Comparison of ENCODE assay signal across 23 cellular contexts in the genomic region with DNA sequence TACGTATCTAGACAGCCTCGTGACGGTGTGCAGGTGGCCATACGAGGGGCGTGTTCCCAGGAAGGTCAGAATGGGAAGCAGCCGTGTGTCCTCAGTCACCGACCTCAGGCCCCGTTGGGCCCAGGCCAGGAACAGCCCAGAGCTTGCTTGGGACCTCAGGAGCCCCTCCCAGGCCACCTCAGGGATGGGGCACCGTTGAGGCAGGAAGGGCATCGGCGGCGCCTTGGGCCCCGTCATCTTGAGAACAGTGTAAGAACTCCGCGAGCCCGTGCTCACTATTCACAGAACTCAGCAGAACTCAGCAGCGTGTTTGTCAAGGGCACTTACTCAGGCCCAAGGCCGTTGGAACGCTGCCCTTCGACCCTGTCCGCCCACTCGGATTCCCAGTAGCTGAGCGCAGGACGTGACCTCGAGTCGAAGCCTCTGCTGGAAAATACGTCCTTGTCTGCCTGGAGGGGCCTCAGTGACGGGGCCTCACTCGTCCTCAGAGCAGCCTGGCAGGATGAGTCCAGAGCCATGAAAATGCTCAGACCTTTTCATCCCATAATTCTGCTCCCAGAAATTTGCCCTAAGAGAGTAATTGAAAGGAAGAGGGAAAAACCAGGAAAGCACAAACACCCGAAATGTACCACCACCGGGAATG.
A peak's percentile ranks its signal among the peaks of the same experiment; 100 is the strongest.
DNase-seq lines count a peak whose midpoint lies in the region; ATAC-seq and TF ChIP-seq lines count a peak whose summit lies in the region.
"Had no signal": no experiment of that assay in that cellular context is flagged by ENCODE, and none has a peak within 500 bp of the region (broad histone marks: within the 10 kb centered on the region; RNA-seq: fewer than 3 reads in every experiment).

No MANE protein-coding gene starts in this region.

- ATAC-seq in left cardiac atrium (no peak), heart right ventricle (no peak), GM21786 (IDR thresholded peaks at IDR 0.05; ENCODE audit: unreplicated experiment) (no peak)
- ATAC-seq: PC-3 had no signal

- no peak for TF ChIP-seq POLR2A in ovary (IDR thresholded peaks at IDR 0.05)

- no peaks in the 10 kb centered on the region for H3K4me1 ChIP-seq in heart right ventricle
- H3K4me1 ChIP-seq in ovary (ENCODE audit: insufficient read depth), result peaks cover 10% of the 10 kb centered on the region

- DNase-seq in left cardiac atrium (peak; percentile 18), heart right ventricle (no peak), left kidney (ENCODE audit: low read depth, low spot score) (peak; percentile 38), ovary (peak; percentile 78 to 89 (median 85)), HuH-7 (ENCODE audit: low spot score) (no peak), medulla oblongata (ENCODE audit: extremely low spot score) (no peak)
- DNase-seq: CD4-positive, CD25-positive, alpha-beta regulatory T cell; DMS153; DND-41; IMR-90; KG1; MG63; NCI-H1105 treated with DMSO at 0.1 percent for 48 hours; NCI-H146; NCI-H1930; NCI-H2107; NCI-H446; NCI-H524 treated with DMSO at 0.1 percent for 48 hours; NCI-H82; NK-92 treated with Interleukin-12 subunit alpha and Interleukin-12 subunit beta, amount 100 ng/mL, for 24 hours; PC-3 had no signal

- no peak for TF ChIP-seq EP300 in ovary (IDR thresholded peaks at IDR 0.05)

- H3K9me3 ChIP-seq in heart right ventricle (no peaks in the 10 kb centered on the region), ovary (no peaks in the 10 kb centered on the region)
- H3K9me3 ChIP-seq: BLaER1, MG63 had no signal

- H3K36me3 ChIP-seq in heart right ventricle, result no peaks in the 10 kb centered on the region
- H3K36me3 ChIP-seq in ovary, result no peaks in the 10 kb centered on the region
- H3K36me3 ChIP-seq: BLaER1, MG63 had no signal

- H3K4me3 ChIP-seq in heart right ventricle, result no peak overlapping the region
- no peak overlapping the region for H3K4me3 ChIP-seq in ovary
- H3K4me3 ChIP-seq: BLaER1, MG63 had no signal

- TF ChIP-seq CTCF in heart right ventricle (IDR thresholded peaks at IDR 0.05) (no peak), ovary (IDR thresholded peaks at IDR 0.05) (no peak)

- intact Hi-C loops in left cardiac atrium (cut with DNase I), result no loop called here
- intact Hi-C loops in heart right ventricle (cut with DNase I), result no loop called here
- intact Hi-C loops in ovary (cut with DNase I), result loop anchor here in 1 of 4 donors (5.0 kb wide), 1 partner anchor 51 kb away; no protein-coding TSS in a partner anchor

- WGBS in heart right ventricle, 2 donors, result 61 to 71% methylated on average over 31 of the region's 31 CpGs
- 12 to 24% (median 12%) methylated on average over 31 of the region's 31 CpGs for whole genome bisulfite sequencing in ovary, 3 donors

- H3K27me3 ChIP-seq in heart right ventricle, result peaks cover 0 to 9% (median 0%) of the 10 kb centered on the region in 7 donors
- no peaks in the 10 kb centered on the region for H3K27me3 ChIP-seq in ovary
- H3K27me3 ChIP-seq: BLaER1, MG63 had no signal

- H3K27ac ChIP-seq in heart right ventricle (no peak overlapping the region), ovary (peak overlapping the region in 1 of 2 donors; percentile 68)
- H3K27ac ChIP-seq: BLaER1 had no signal

Comparison
In these comparisons a context has a peak if more than half of its experiments do, and no peak if none do; other contexts are left out.
1. DNase-seq: peak in left cardiac atrium (single experiment), left kidney (single experiment) and ovary (5 of 5); none in heart right ventricle (0 of 2), HuH-7 (single experiment) and medulla oblongata (single experiment).